17 cellular contexts compared by ENCODE assay signal in genomic region chr6:169720207-169720855, GRCh38. TPM values are rescaled to one million over a fixed set of nuclear protein-coding genes. Genes with fewer than 3 reads are reported as not detected.
DNase-seq lines count a peak whose midpoint lies in the region; TF ChIP-seq lines count a peak whose summit lies in the region.
"Had no signal": no experiment of that assay in that cellular context is flagged by ENCODE, and none has a peak within 500 bp of the region (broad histone marks: within the 10 kb centered on the region; RNA-seq: fewer than 3 reads in every experiment).

No MANE protein-coding gene starts in this region.

- intact Hi-C loops in posterior vena cava (cut with DNase I): no loop called here

- no peak overlapping the region; the same call in 1 of the 2 replicates for H3K4me2 ChIP-seq in DOHH2 (ENCODE audit: low read length)

- DNase-seq in AG10803 (ENCODE audit: low read depth) (no peak), NOMO-1 treated with DMSO at 0.1 percent for 48 hours (lab: John Stamatoyannopoulos, UW; ENCODE audit: unreplicated experiment) (peak; percentile 60), chondrocyte (ENCODE audit: low spot score) (no peak), RWPE1 (ENCODE audit: low spot score) (no peak), posterior vena cava (ENCODE audit: low spot score) (no peak), DMS153 treated with DMSO at 0.1 percent for 48 hours (lab: John Stamatoyannopoulos, UW; ENCODE audit: unreplicated experiment) (no peak), NCI-H526 treated with DMSO at 0.1 percent for 48 hours (lab: John Stamatoyannopoulos, UW) (no peak)
- DNase-seq: activated gamma-delta T cell treated with Interleukin-2 at 50 U/mL for 16 hours; cerebellar nuclear complex; mucosa of descending colon; NCI-H1105 treated with DMSO at 0.1 percent for 48 hours; NCI-H69; SJCRH30; stimulated activated CD4-positive, alpha-beta T cell treated with anti-CD3 and anti-CD28 coated beads, Interleukin-4, amount 100 ng/mL, for 24 hours; stimulated activated naive CD8-positive, alpha-beta T cell treated with anti-CD3 and anti-CD28 coated beads, Interleukin-15, Interleukin-2, amounts not matched to agents 100 U/mL and 50 U/mL, for 24 hours had no signal

- peaks cover 30% of the 10 kb centered on the region for H3K4me1 Mint-ChIP-seq in chondrocyte (ENCODE audit: low read depth)

- H3K36me3 ChIP-seq in DOHH2 (ENCODE audit: control insufficient read depth, low read length): peaks cover 57% of the 10 kb centered on the region

- H3K4me3 Mint-ChIP-seq in chondrocyte (ENCODE audit: unreplicated experiment): no peak overlapping the region
- H3K4me3 Mint-ChIP-seq: WTC11 had no signal

- H4K20me1 ChIP-seq in DOHH2 (ENCODE audit: control insufficient read depth, insufficient read depth, low read depth, low read length): peaks cover 13% of the 10 kb centered on the region; the same call in 1 of the 2 replicates

- no peak overlapping the region for H3K27ac Mint-ChIP-seq in chondrocyte (ENCODE audit: unreplicated experiment)

- H3K9me2 ChIP-seq in DOHH2 (replicated peaks; ENCODE audit: control insufficient read depth, low read length): no peaks in the 10 kb centered on the region

- TF ChIP-seq CTCF in AG10803 (conservative IDR thresholded peaks at IDR 0.05; ENCODE audit: low read length): peak; percentile 11; the same call in 1 of the 2 replicates
- TF ChIP-seq CTCF in DOHH2 (IDR thresholded peaks at IDR 0.05; ENCODE audit: low read depth, low read length, poor library complexity, severe bottlenecking): peak; percentile 10
- peak; percentile 44 for TF ChIP-seq CTCF in chondrocyte (IDR thresholded peaks at IDR 0.05)
- TF ChIP-seq CTCF in RWPE1 (conservative IDR thresholded peaks at IDR 0.05; ENCODE audit: low read depth): no peak

- H3K9me3 Mint-ChIP-seq in chondrocyte (ENCODE audit: low read depth): no peaks in the 10 kb centered on the region
- H3K9me3 Mint-ChIP-seq: WTC11 had no signal

- peaks cover 78% of the 10 kb centered on the region for H3K79me2 ChIP-seq in DOHH2 (ENCODE audit: control insufficient read depth, low read length)

- H3K4me3 ChIP-seq in AG10803 (ENCODE audit: low read length): no peak overlapping the region
- no peak overlapping the region for H3K4me3 ChIP-seq in DOHH2 (ENCODE audit: low read length)
- H3K4me3 ChIP-seq: mucosa of descending colon, SJCRH30 had no signal

- no peaks in the 10 kb centered on the region for H3K9me3 ChIP-seq in DOHH2 (ENCODE audit: control insufficient read depth, insufficient read depth, low read length)
- H3K9me3 ChIP-seq: mucosa of descending colon, SJCRH30 had no signal

- peaks cover 7% of the 10 kb centered on the region for H3K36me3 Mint-ChIP-seq in chondrocyte (ENCODE audit: low read depth)

- H3K27me3 ChIP-seq in DOHH2 (ENCODE audit: control insufficient read depth, low read length): no peaks in the 10 kb centered on the region
- H3K27me3 ChIP-seq: SJCRH30 had no signal

- no peaks in the 10 kb centered on the region for H3K27me3 Mint-ChIP-seq in chondrocyte (ENCODE audit: low read depth)

- POLR2A ChIA-PET in RWPE1 (lab: Yijun Ruan, JAX; ENCODE audit: low non-redundant PET): no interaction called here

- H3K4me1 ChIP-seq in DOHH2 (ENCODE audit: control insufficient read depth, low read length): peaks cover 35% of the 10 kb centered on the region

- CTCF ChIA-PET in RWPE1 (lab: Yijun Ruan, JAX): interaction anchor here (0.6 to 0.7 kb wide), 2 partner anchors 11 to 34 kb away, joined by 4 read pairs; no protein-coding TSS in a partner anchor

- H3F3A ChIP-seq in DOHH2 (ENCODE audit: control insufficient read depth, insufficient read depth): peaks cover 4% of the 10 kb centered on the region

- H3K27ac ChIP-seq in DOHH2 (ENCODE audit: low read depth, low read length): no peak overlapping the region
- H3K27ac ChIP-seq in RWPE1: no peak overlapping the region
- H3K27ac ChIP-seq: SJCRH30 had no signal

RNA-seq across cellular contexts. Expression of gene PHF10, which starts 4.0 kb away (rescaled TPM):
- total RNA-seq in chondrocyte: 46.8 to 67.5 TPM (median 53.2 TPM) in 3 replicates
- total RNA-seq in posterior vena cava: 10 to 100 TPM; 36.2 to 57.6 TPM

RNA-seq across cellular contexts. Expression of gene C6orf120, which starts 18.4 kb away (rescaled TPM):
- total RNA-seq in chondrocyte (27.0 to 29.0 TPM (median 28.6 TPM) in 3 replicates), posterior vena cava (10 to 100 TPM; 24.6 to 25.5 TPM)

RNA-seq across cellular contexts. Expression of gene WDR27, which starts 18.5 kb away (rescaled TPM):
- total RNA-seq in chondrocyte (22.4 to 39.3 TPM (median 24.9 TPM) in 3 replicates), posterior vena cava (10 to 100 TPM; 17.1 to 20.9 TPM)

RNA-seq across cellular contexts. Expression of gene DYNLT2, which starts 31.0 kb away (rescaled TPM):
- total RNA-seq in chondrocyte (0.64 to 1.4 TPM (median 0.85 TPM) in 3 replicates), posterior vena cava (1 to 10 TPM; 1.1 TPM)

RNA-seq across cellular contexts. Expression of gene ERMARD, which starts 31.1 kb away (rescaled TPM):
- total RNA-seq in chondrocyte (26.1 to 35.2 TPM (median 27.4 TPM) in 3 replicates), posterior vena cava (10 to 100 TPM; 19.6 to 22.1 TPM)
